In the genomic region with DNA sequence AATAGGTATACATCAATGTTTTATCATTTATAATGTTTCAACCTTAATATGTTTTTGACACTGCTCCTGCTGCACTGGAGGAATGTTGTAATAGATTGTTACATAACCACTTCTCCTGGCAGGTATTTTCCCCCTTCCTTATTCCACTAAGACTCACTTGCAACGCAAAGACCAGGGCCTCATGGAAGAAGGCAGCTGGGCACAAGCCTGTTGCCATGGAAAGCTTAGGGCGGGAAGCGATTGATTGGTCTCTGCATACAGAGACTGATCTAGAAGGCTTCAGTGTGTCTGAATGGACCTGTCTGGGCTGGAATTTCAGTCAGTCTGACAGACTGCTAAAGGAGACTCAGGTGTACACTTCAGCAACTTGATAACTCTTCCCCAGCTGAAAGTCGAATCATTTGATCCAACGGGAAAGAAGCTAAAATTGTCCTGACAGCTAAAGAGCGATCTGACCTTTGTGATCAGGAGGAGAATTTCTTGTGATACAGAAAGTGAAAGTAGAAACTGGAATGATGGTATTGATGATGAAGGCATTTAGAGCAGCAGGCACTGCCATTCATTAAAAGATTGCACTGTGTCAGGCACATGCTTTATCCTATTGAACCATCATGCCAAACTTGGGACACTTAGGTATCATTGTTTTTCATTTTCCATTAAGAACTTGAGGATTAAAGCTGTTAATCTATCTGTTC, we compare ENCODE assay signal across 1 cellular context.
TF ChIP-seq lines count a peak whose summit lies in the region.

No MANE protein-coding gene starts in this region.

TF ChIP-seq in H1, 55 proteins besides CTCF, POLR2A, EP300 and RAD21:
- TF ChIP-seq, protein P1, sequence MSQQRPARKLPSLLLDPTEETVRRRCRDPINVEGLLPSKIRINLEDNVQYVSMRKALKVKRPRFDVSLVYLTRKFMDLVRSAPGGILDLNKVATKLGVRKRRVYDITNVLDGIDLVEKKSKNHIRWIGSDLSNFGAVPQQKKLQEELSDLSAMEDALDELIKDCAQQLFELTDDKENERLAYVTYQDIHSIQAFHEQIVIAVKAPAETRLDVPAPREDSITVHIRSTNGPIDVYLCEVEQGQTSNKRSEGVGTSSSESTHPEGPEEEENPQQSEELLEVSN (IDR thresholded peaks at IDR 0.05): peak; percentile 75; the same call in 1 of the 2 replicates
- TF ChIP-seq CHD1 (IDR thresholded peaks at IDR 0.05; ENCODE audit: low read depth, low read length) (no peak), RNF2 (IDR thresholded peaks at IDR 0.05; ENCODE audit: borderline replicate concordance, low read depth, low read length, missing control alignments, poor library complexity, severe bottlenecking) (no peak), RFX5 (IDR thresholded peaks at IDR 0.05; ENCODE audit: borderline replicate concordance, low read depth, low read length) (no peak), RXRA (IDR thresholded peaks at IDR 0.05; ENCODE audit: insufficient read depth, low read depth, low read length) (no peak), ZNF274 (IDR thresholded peaks at IDR 0.05; ENCODE audit: borderline replicate concordance, extremely low read depth, low read length) (no peak), BACH1 (IDR thresholded peaks at IDR 0.05; ENCODE audit: low read length) (no peak)
- TF ChIP-seq, protein P2, sequence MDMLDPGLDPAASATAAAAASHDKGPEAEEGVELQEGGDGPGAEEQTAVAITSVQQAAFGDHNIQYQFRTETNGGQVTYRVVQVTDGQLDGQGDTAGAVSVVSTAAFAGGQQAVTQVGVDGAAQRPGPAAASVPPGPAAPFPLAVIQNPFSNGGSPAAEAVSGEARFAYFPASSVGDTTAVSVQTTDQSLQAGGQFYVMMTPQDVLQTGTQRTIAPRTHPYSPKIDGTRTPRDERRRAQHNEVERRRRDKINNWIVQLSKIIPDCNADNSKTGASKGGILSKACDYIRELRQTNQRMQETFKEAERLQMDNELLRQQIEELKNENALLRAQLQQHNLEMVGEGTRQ (IDR thresholded peaks at IDR 0.05; ENCODE audit: low read length): no peak
- TF ChIP-seq, protein P3, sequence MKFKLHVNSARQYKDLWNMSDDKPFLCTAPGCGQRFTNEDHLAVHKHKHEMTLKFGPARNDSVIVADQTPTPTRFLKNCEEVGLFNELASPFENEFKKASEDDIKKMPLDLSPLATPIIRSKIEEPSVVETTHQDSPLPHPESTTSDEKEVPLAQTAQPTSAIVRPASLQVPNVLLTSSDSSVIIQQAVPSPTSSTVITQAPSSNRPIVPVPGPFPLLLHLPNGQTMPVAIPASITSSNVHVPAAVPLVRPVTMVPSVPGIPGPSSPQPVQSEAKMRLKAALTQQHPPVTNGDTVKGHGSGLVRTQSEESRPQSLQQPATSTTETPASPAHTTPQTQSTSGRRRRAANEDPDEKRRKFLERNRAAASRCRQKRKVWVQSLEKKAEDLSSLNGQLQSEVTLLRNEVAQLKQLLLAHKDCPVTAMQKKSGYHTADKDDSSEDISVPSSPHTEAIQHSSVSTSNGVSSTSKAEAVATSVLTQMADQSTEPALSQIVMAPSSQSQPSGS (IDR thresholded peaks at IDR 0.05; ENCODE audit: low read length): no peak
- TF ChIP-seq, protein P4, sequence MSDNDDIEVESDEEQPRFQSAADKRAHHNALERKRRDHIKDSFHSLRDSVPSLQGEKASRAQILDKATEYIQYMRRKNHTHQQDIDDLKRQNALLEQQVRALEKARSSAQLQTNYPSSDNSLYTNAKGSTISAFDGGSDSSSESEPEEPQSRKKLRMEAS (IDR thresholded peaks at IDR 0.05): peak; percentile 34; the same call in 1 of the 2 replicates
